Comparison of ENCODE assay signal across 18 cellular contexts in the genomic region with DNA sequence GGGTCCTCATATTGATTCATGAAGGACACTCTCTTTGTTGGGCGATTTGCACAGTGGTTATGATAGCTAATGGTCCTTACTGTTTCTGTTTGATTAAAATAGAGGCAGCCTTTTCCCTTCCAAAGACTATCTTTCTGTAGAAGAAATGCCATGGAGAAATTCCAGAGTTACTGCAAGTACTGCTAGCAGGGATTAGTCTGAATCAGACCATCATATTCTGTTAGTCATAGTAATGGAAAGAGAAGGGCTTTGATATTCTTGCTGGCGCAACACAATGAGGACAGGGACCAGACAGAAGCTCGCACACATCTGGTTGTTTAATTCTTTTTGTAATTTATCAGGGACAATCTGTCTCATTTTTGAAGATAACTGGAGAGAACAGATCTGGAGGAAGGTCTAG.
"Had no signal": no experiment of that assay in that cellular context is flagged by ENCODE, and none has a peak within 500 bp of the region (broad histone marks: within the 10 kb centered on the region; RNA-seq: fewer than 3 reads in every experiment).

No MANE protein-coding gene starts in this region.

- H3K27ac ChIP-seq: ascending aorta, colonic mucosa, esophagus squamous epithelium, ovary, prostate gland, tibial artery had no signal

- H3K4me3 Mint-ChIP-seq: natural killer cell treated with Interleukin-12 subunit alpha and Interleukin-12 subunit beta and Interleukin-15 and Interleukin-18, amount 100 ng/mL, for 72 hours; stimulated activated naive CD8-positive, alpha-beta T cell treated with anti-CD3 and anti-CD28 coated beads, Interleukin-15, Interleukin-2, amounts not matched to agents 100 ng/mL and 50 ng/mL, for 24 hours; T-helper 1 cell treated with Interleukin-12 subunit alpha and Interleukin-12 subunit beta and Interleukin-4 antibody, amounts not matched to agents 30 μg/mL and 1 μg/mL, for 36 hours; WTC11 had no signal

- H3K9me3 ChIP-seq: ascending aorta, colonic mucosa, esophagus squamous epithelium, ovary, prostate gland, tibial artery had no signal

- H3K27me3 ChIP-seq: ascending aorta, colonic mucosa, esophagus squamous epithelium, ovary, tibial artery had no signal

- H3K4me1 ChIP-seq: ascending aorta, colonic mucosa, esophagus squamous epithelium, prostate gland, tibial artery had no signal

- H3K27me3 Mint-ChIP-seq: natural killer cell treated with Interleukin-12 subunit alpha and Interleukin-12 subunit beta and Interleukin-15 and Interleukin-18, amount 100 ng/mL, for 72 hours; stimulated activated naive CD8-positive, alpha-beta T cell treated with anti-CD3 and anti-CD28 coated beads, Interleukin-15, Interleukin-2, amounts not matched to agents 100 ng/mL and 50 ng/mL, for 24 hours had no signal

- ATAC-seq: activated naive CD4-positive, alpha-beta T cell treated with anti-CD3 and anti-CD28 coated beads, Interleukin-2, amount 50 U/mL, for 72 hours; left cardiac atrium; natural killer cell treated with Interleukin-12 subunit alpha and Interleukin-12 subunit beta and Interleukin-15 and Interleukin-18, amount 100 ng/mL, for 72 hours; WTC11 had no signal

- H3K4me3 ChIP-seq: ascending aorta, colonic mucosa, esophagus squamous epithelium, ovary, prostate gland, tibial artery had no signal

- H3K27ac Mint-ChIP-seq: activated naive CD4-positive, alpha-beta T cell treated with anti-CD3 and anti-CD28 coated beads, Interleukin-2, amount 50 U/mL, for 72 hours; natural killer cell treated with Interleukin-12 subunit alpha and Interleukin-12 subunit beta and Interleukin-15 and Interleukin-18, amount 100 ng/mL, for 72 hours; stimulated activated naive CD8-positive, alpha-beta T cell treated with anti-CD3 and anti-CD28 coated beads, Interleukin-15, Interleukin-2, amounts not matched to agents 100 ng/mL and 50 ng/mL, for 24 hours; T-helper 1 cell treated with Interleukin-12 subunit alpha and Interleukin-12 subunit beta and Interleukin-4 antibody, amounts not matched to agents 30 μg/mL and 1 μg/mL, for 36 hours; WTC11 had no signal

- DNase-seq: activated gamma-delta T cell treated with Interleukin-2 at 50 U/mL for 16 hours; activated T-cell treated with anti-CD3 and anti-CD28 coated beads, Interleukin-2, amount 50 U/mL, for 1 hour; colonic mucosa; esophagus squamous epithelium; foreskin melanocyte; hypothalamus; left cardiac atrium; ovary; stimulated activated CD4-positive, alpha-beta T cell treated with anti-CD3 and anti-CD28 coated beads, Interleukin-4, amount 100 ng/mL, for 4 hours; T1000; tibial artery had no signal

- H3K36me3 Mint-ChIP-seq: activated naive CD4-positive, alpha-beta T cell treated with anti-CD3 and anti-CD28 coated beads, Interleukin-2, amount 50 U/mL, for 72 hours; natural killer cell treated with Interleukin-12 subunit alpha and Interleukin-12 subunit beta and Interleukin-15 and Interleukin-18, amount 100 ng/mL, for 72 hours; WTC11 had no signal

- H3K36me3 ChIP-seq: ascending aorta, colonic mucosa, esophagus squamous epithelium, ovary, prostate gland, tibial artery had no signal
